In genomic region chr11:111829185-111829968, GRCh38 we compare ENCODE assay signal across 1 cellular context.
A peak's percentile ranks its signal among the peaks of the same experiment; 100 is the strongest.
TF ChIP-seq lines count a peak whose summit lies in the region.

No MANE protein-coding gene starts in this region.

TF ChIP-seq in GM12878, 131 proteins besides CTCF, POLR2A, EP300 and RAD21 (continued from another document):
- TF ChIP-seq HSF1 (IDR thresholded peaks at IDR 0.05; ENCODE audit: low read depth, low read length) (no peak), SMARCA5 (IDR thresholded peaks at IDR 0.05) (no peak), CREB1 (IDR thresholded peaks at IDR 0.05; ENCODE audit: low read depth) (peak; percentile 59; the same call in 1 of the 2 replicates), ZNF207 (IDR thresholded peaks at IDR 0.05; ENCODE audit: borderline replicate concordance) (no peak), TCF7 (IDR thresholded peaks at IDR 0.05; ENCODE audit: borderline replicate concordance) (no peak), EGR1 (IDR thresholded peaks at IDR 0.05; ENCODE audit: borderline replicate concordance in 1 of 2, low read depth in 2 of 2, low read length in 2 of 2) (no peak), YBX1 (IDR thresholded peaks at IDR 0.05) (no peak), BCLAF1 (IDR thresholded peaks at IDR 0.05) (no peak), MYB (IDR thresholded peaks at IDR 0.05; ENCODE audit: borderline replicate concordance, low read depth, low read length) (no peak), POLR2AphosphoS2 (IDR thresholded peaks at IDR 0.05; ENCODE audit: low read depth, low read length) (no peak), HDAC6 (IDR thresholded peaks at IDR 0.05; ENCODE audit: unreplicated experiment) (no peak), FOXM1 (IDR thresholded peaks at IDR 0.05; ENCODE audit: low read depth, low read length) (peak; percentile 70; the same call in 1 of the 2 replicates), PKNOX1 (IDR thresholded peaks at IDR 0.05) (peak; percentile 25; the same call in 1 of the 2 replicates), E4F1 (IDR thresholded peaks at IDR 0.05; ENCODE audit: borderline replicate concordance, partially characterized antibody) (no peak), BCL11A (IDR thresholded peaks at IDR 0.05; ENCODE audit: low read depth, low read length) (0 out of 2 replicates have a peak, but pooled peaks have one; percentile 31)
TF ChIP-seq in GM12878: peak in this region for 35.
